Comparison of ENCODE assay signal across 24 cellular contexts in the genomic region with DNA sequence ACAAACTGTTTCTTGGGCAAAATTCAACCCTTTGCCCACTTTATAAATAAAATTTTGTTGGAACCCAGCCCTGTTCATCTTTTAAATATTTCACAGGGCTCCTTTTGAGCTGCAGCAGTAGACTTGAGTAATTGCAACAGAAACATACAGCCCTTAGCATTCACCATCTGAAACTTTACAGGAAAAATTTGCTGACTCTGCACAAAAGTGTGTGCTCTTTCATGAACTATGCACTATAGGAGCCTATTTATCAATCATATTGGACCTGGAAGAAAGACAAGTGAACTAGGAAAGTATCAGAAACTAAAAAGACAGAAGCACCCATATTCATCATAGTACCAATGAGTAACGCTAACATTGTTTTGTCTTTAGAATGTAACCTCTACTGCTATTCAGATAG.
DNase-seq lines count a peak whose midpoint lies in the region; ATAC-seq, FAIRE-seq and TF ChIP-seq lines count a peak whose summit lies in the region.
"Had no signal": no experiment of that assay in that cellular context is flagged by ENCODE, and none has a peak within 500 bp of the region (broad histone marks: within the 10 kb centered on the region; RNA-seq: fewer than 3 reads in every experiment).

No MANE protein-coding gene starts in this region.

- H3K4me3 ChIP-seq in HepG2 (replicated peaks in 1 of 3; ENCODE audit: insufficient read depth in 1 of 3, low read depth in 2 of 3, low read length in 3 of 3) (no peak overlapping the region), right lobe of liver (no peak overlapping the region), K562 (no peak overlapping the region)
- H3K4me3 ChIP-seq: BLaER1, GM12878 had no signal

- BruUV-seq in HepG2 (replicated peaks; lab: Mats Ljungman, UMichigan) (no TSS peak), K562 (replicated peaks; lab: Mats Ljungman, UMichigan) (no TSS peak)

- intact Hi-C loops in HepG2 (cut with micrococcal nuclease; ENCODE audit: unreplicated experiment) = no loop called here
- intact Hi-C loops in right lobe of liver (cut with DNase I) = no loop called here
- intact Hi-C loops in K562 (cut with micrococcal nuclease) = no loop called here

- H3K4me1 ChIP-seq in HepG2 (ENCODE audit: insufficient read depth, low read length) (no peaks in the 10 kb centered on the region), right lobe of liver (no peaks in the 10 kb centered on the region), K562 (replicated peaks in 1 of 2; ENCODE audit: control insufficient read depth in 2 of 2, insufficient read depth in 2 of 2, low read length in 2 of 2) (no peaks in the 10 kb centered on the region)
- H3K4me1 ChIP-seq: BE2C, BLaER1 had no signal

- no peaks in the 10 kb centered on the region for H3K9me1 ChIP-seq in K562 (ENCODE audit: control insufficient read depth, insufficient read depth, low read length)

- ATAC-seq in HepG2 (no peak), right lobe of liver (no peak), K562 (no peak), GM21717 (IDR thresholded peaks at IDR 0.05; ENCODE audit: unreplicated experiment) (no peak)
- ATAC-seq: GM12878 had no signal

- no peaks in the 10 kb centered on the region for H3K79me2 ChIP-seq in HepG2 (ENCODE audit: insufficient read depth, low read length)
- H3K79me2 ChIP-seq in K562 (ENCODE audit: control insufficient read depth, insufficient read depth, low read length) = no peaks in the 10 kb centered on the region

- POLR2A ChIA-PET in HepG2 (lab: Yijun Ruan, JAX) (no interaction called here), K562 (lab: Yijun Ruan, JAX) (no interaction called here)

- TF ChIP-seq EP300 in HepG2 (IDR thresholded peaks at IDR 0.05; ENCODE audit: low read depth in 2 of 2, low read length in 2 of 2) (no peak), HepG2 (CRISPR knock-in tag; IDR thresholded peaks at IDR 0.05; ENCODE audit: borderline replicate concordance) (no peak), K562 (IDR thresholded peaks at IDR 0.05; ENCODE audit: low read length) (no peak)

- H3K36me3 ChIP-seq in HepG2 (replicated peaks in 1 of 2; ENCODE audit: control insufficient read depth in 1 of 2, insufficient read depth in 2 of 2, low read length in 2 of 2) (no peaks in the 10 kb centered on the region), right lobe of liver (no peaks in the 10 kb centered on the region), K562 (ENCODE audit: control insufficient read depth, insufficient read depth, low read length) (no peaks in the 10 kb centered on the region)
- H3K36me3 ChIP-seq: BE2C, BLaER1 had no signal

- H3K27me3 ChIP-seq in HepG2 (ENCODE audit: control insufficient read depth in 1 of 2, insufficient read depth in 2 of 2, low read length in 2 of 2) (no peaks in the 10 kb centered on the region), right lobe of liver (no peaks in the 10 kb centered on the region), K562 (ENCODE audit: control insufficient read depth in 2 of 2, insufficient read depth in 2 of 2, low read length in 2 of 2) (no peaks in the 10 kb centered on the region)
- H3K27me3 ChIP-seq: BE2C, BLaER1 had no signal

- H4K20me1 ChIP-seq in HepG2 (ENCODE audit: insufficient read depth, low read length) = no peaks in the 10 kb centered on the region
- no peaks in the 10 kb centered on the region for H4K20me1 ChIP-seq in K562 (replicated peaks; ENCODE audit: control insufficient read depth, insufficient read depth, low read length)
- H4K20me1 ChIP-seq: BLaER1 had no signal

- no peak overlapping the region for H3K4me2 ChIP-seq in HepG2 (ENCODE audit: low read depth, low read length)
- no peak overlapping the region for H3K4me2 ChIP-seq in K562 (ENCODE audit: insufficient read depth, low read length)
- H3K4me2 ChIP-seq: BLaER1 had no signal

- H3K9ac ChIP-seq in HepG2 (ENCODE audit: insufficient read depth, low read depth, low read length) (no peak overlapping the region), K562 (ENCODE audit: insufficient read depth in 1 of 2, low read depth in 2 of 2, low read length in 2 of 2) (no peak overlapping the region)
- H3K9ac ChIP-seq: BLaER1 had no signal

- no peak overlapping the region for H2AFZ ChIP-seq in HepG2 (ENCODE audit: low read length)
- H2AFZ ChIP-seq in K562 (ENCODE audit: low read depth, low read length) = no peak overlapping the region

- CTCF ChIA-PET in HepG2 (lab: Yijun Ruan, JAX; ENCODE audit: low intra/inter-chr PET ratio, low total read pairs) (no interaction called here), K562 (lab: Yijun Ruan, JAX; ENCODE audit: low intra/inter-chr PET ratio) (no interaction called here)

- TF ChIP-seq POLR2A in HepG2 (IDR thresholded peaks at IDR 0.05; ENCODE audit: insufficient read depth in 1 of 2, low read depth in 2 of 2, low read length in 2 of 2) (no peak), right lobe of liver (IDR thresholded peaks at IDR 0.05) (no peak), K562 (conservative IDR thresholded peaks at IDR 0.05) (no peak)

- no peak for DNase-seq in HepG2 (ENCODE audit: low spot score)
- DNase-seq in right lobe of liver = no peak
- DNase-seq in K562 (ENCODE audit: extremely low read depth in 1 of 4, low spot score in 3 of 4) = no peak
- DNase-seq in NCI-H226 = no peak
- DNase-seq: ACHN; BE2C; C1 segment of cervical spinal cord; CD4-positive, alpha-beta memory T cell; CD4-positive, CD25-positive, alpha-beta regulatory T cell; CD8-positive, alpha-beta memory T cell; COR-L47; DMS 273 treated with DMSO at 0.1 percent for 48 hours; DMS153; DMS53; DMS79; DND-41; EL; GDM1 had no signal

- no peak overlapping the region for H3K27ac ChIP-seq in HepG2 (ENCODE audit: extremely low read length, insufficient read depth, low read length)
- no peak overlapping the region for H3K27ac ChIP-seq in right lobe of liver
- H3K27ac ChIP-seq in K562 (ENCODE audit: extremely low read depth, low read depth, low read length) = no peak overlapping the region
- H3K27ac ChIP-seq: 22Rv1, BLaER1 had no signal

- in situ Hi-C loops in HepG2 (cut with HindIII; ENCODE audit: extremely low pct_ligation_motif_present, low pct_unique_long_range_greater_than_20kb) = no loop called here
- in situ Hi-C loops in K562 (cut with MboI) = no loop called here

- TF ChIP-seq CTCF in HepG2 (CRISPR knock-in tag; IDR thresholded peaks at IDR 0.05) (no peak), right lobe of liver (IDR thresholded peaks at IDR 0.05) (no peak), K562 (IDR thresholded peaks at IDR 0.05 in 2 of 3, conservative IDR thresholded peaks at IDR 0.05 in 1 of 3; ENCODE audit: insufficient read depth in 2 of 3, low read depth in 1 of 3, low read length in 3 of 3) (no peak)

- TF ChIP-seq RAD21 in HepG2 (CRISPR knock-in tag; IDR thresholded peaks at IDR 0.05) (no peak), K562 (CRISPR knock-in tag; conservative IDR thresholded peaks at IDR 0.05 in 1 of 2, IDR thresholded peaks at IDR 0.05 in 1 of 2) (no peak)

- H3K9me3 ChIP-seq in HepG2 (ENCODE audit: low read length) (peaks cover 46% of the 10 kb centered on the region), right lobe of liver (no peaks in the 10 kb centered on the region), K562 (replicated peaks; ENCODE audit: control insufficient read depth, insufficient read depth, low read depth, low read length) (no peaks in the 10 kb centered on the region)
- H3K9me3 ChIP-seq: BE2C, BLaER1 had no signal

- FAIRE-seq in HepG2 (lab: Jason Lieb, UNC) = no peak
- no peak for FAIRE-seq in K562 (lab: Jason Lieb, UNC)
- FAIRE-seq: GM12878, GM12892, GM18507 had no signal

- 90% methylated on average over 1 of the region's 1 CpG for WGBS in HepG2 (ENCODE audit: low lambda C conversion rate)
- WGBS in right lobe of liver (ENCODE audit: insufficient coverage, low coverage, low lambda C conversion rate, missing lambda C conversion rate) = 88% methylated on average over 1 of the region's 1 CpG
- WGBS in K562 (ENCODE audit: insufficient coverage, low coverage, missing lambda C conversion rate) = 0% methylated on average over 1 of the region's 1 CpG

TF ChIP-seq in HepG2, 621 proteins besides CTCF, POLR2A, EP300 and RAD21 (continues in another document):
- TF ChIP-seq ZNF674 (CRISPR knock-in tag; IDR thresholded peaks at IDR 0.05; ENCODE audit: low read depth) (no peak), SETDB1 (CRISPR knock-in tag; IDR thresholded peaks at IDR 0.05; ENCODE audit: borderline replicate concordance) (no peak), RFX1 (IDR thresholded peaks at IDR 0.05) (no peak), ZNF101 (CRISPR knock-in tag; IDR thresholded peaks at IDR 0.05; ENCODE audit: borderline replicate concordance, low read depth) (no peak)
- TF ChIP-seq, protein P1, sequence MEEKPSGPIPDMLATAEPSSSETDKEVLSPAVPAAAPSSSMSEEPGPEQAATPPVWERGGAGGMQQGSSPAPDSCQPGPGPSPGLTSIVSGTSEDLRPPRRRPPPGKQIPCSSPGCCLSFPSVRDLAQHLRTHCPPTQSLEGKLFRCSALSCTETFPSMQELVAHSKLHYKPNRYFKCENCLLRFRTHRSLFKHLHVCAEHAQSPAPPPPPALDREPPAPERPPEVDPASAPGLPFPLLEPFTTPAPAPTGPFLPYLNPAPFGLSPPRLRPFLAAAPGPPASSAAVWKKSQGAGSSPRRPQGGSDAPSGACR (CRISPR knock-in tag; IDR thresholded peaks at IDR 0.05) = no peak
- TF ChIP-seq, protein P2, sequence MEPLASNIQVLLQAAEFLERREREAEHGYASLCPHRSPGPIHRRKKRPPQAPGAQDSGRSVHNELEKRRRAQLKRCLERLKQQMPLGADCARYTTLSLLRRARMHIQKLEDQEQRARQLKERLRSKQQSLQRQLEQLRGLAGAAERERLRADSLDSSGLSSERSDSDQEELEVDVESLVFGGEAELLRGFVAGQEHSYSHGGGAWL (CRISPR knock-in tag; IDR thresholded peaks at IDR 0.05) = no peak
